16 cellular contexts compared by ENCODE assay signal in genomic region chr18:48638451-48638850, GRCh38.
DNase-seq lines count a peak whose midpoint lies in the region; ATAC-seq, FAIRE-seq and TF ChIP-seq lines count a peak whose summit lies in the region.
"Had no signal": no experiment of that assay in that cellular context is flagged by ENCODE, and none has a peak within 500 bp of the region (broad histone marks: within the 10 kb centered on the region; RNA-seq: fewer than 3 reads in every experiment).

No MANE protein-coding gene starts in this region.

- TF ChIP-seq CTCF in astrocyte (IDR thresholded peaks at IDR 0.05; ENCODE audit: insufficient read depth, low read depth, low read length) = no peak
- no peak for TF ChIP-seq CTCF in neural progenitor cell (IDR thresholded peaks at IDR 0.05)
- no peak for TF ChIP-seq CTCF in upper lobe of right lung (IDR thresholded peaks at IDR 0.05)
- no peak for TF ChIP-seq CTCF in prostate gland (IDR thresholded peaks at IDR 0.05)

- H3K9ac ChIP-seq in astrocyte (ENCODE audit: low read length) (no peak overlapping the region), neural progenitor cell (no peak overlapping the region)

- H3K36me3 ChIP-seq in astrocyte (ENCODE audit: insufficient read depth, low read length) (peaks cover 2% of the 10 kb centered on the region), neural progenitor cell (no peaks in the 10 kb centered on the region), upper lobe of right lung (no peaks in the 10 kb centered on the region), prostate gland (no peaks in the 10 kb centered on the region)

- H3K4me1 ChIP-seq in astrocyte (ENCODE audit: insufficient read depth, low read length) = peaks cover 17% of the 10 kb centered on the region
- no peaks in the 10 kb centered on the region for H3K4me1 ChIP-seq in neural progenitor cell
- no peaks in the 10 kb centered on the region for H3K4me1 ChIP-seq in upper lobe of right lung
- no peaks in the 10 kb centered on the region for H3K4me1 ChIP-seq in prostate gland (replicated peaks)

- H3K4me3 ChIP-seq in astrocyte (ENCODE audit: insufficient read depth, low read depth, low read length) (no peak overlapping the region), neural progenitor cell (no peak overlapping the region), upper lobe of right lung (no peak overlapping the region), prostate gland (no peak overlapping the region)

- H3K9me3 ChIP-seq in astrocyte (ENCODE audit: insufficient read depth, low read depth, low read length) (no peaks in the 10 kb centered on the region), neural progenitor cell (ENCODE audit: low read depth) (no peaks in the 10 kb centered on the region), upper lobe of right lung (no peaks in the 10 kb centered on the region), prostate gland (no peaks in the 10 kb centered on the region)

- H3K4me3 Mint-ChIP-seq in astrocyte (ENCODE audit: unreplicated experiment) (no peak overlapping the region), neural progenitor cell (no peak overlapping the region)
- H3K4me3 Mint-ChIP-seq: CD8-positive, alpha-beta memory T cell; HFFc6 had no signal

- H3K79me2 ChIP-seq in astrocyte (ENCODE audit: insufficient read depth, low read length) (peaks cover 32% of the 10 kb centered on the region), neural progenitor cell (ENCODE audit: low read depth) (no peaks in the 10 kb centered on the region)

- intact Hi-C loops in upper lobe of right lung (cut with DNase I) (no loop called here), prostate gland (cut with DNase I) (no loop called here)

- H4K20me1 ChIP-seq in astrocyte (ENCODE audit: insufficient read depth, low read length) (peaks cover 37% of the 10 kb centered on the region), neural progenitor cell (ENCODE audit: low read depth) (no peaks in the 10 kb centered on the region)

- H3K4me1 Mint-ChIP-seq in astrocyte (ENCODE audit: low read depth, unreplicated experiment) (peaks cover 27% of the 10 kb centered on the region), neural progenitor cell (peaks cover 4% of the 10 kb centered on the region)
- H3K4me1 Mint-ChIP-seq: CD8-positive, alpha-beta memory T cell had no signal

- no peak for TF ChIP-seq POLR2A in prostate gland (IDR thresholded peaks at IDR 0.05)

- H3K36me3 Mint-ChIP-seq in astrocyte (ENCODE audit: low read depth, unreplicated experiment) = peaks cover 51% of the 10 kb centered on the region
- H3K36me3 Mint-ChIP-seq in neural progenitor cell = peaks cover 6% of the 10 kb centered on the region

- H2AFZ ChIP-seq in astrocyte (ENCODE audit: low read depth, low read length) = no peak overlapping the region
- no peak overlapping the region for H2AFZ ChIP-seq in neural progenitor cell (replicated peaks)

- no peaks in the 10 kb centered on the region for H3F3A ChIP-seq in neural progenitor cell (ENCODE audit: low read depth)

- peaks cover 6% of the 10 kb centered on the region for H3K9me3 Mint-ChIP-seq in astrocyte (ENCODE audit: unreplicated experiment)
- H3K9me3 Mint-ChIP-seq in neural progenitor cell = peaks cover 4% of the 10 kb centered on the region
- H3K9me3 Mint-ChIP-seq: CD8-positive, alpha-beta memory T cell; HFFc6 had no signal

- no peaks in the 10 kb centered on the region for H3K27me3 Mint-ChIP-seq in astrocyte (ENCODE audit: low read depth, unreplicated experiment)
- peaks cover 3% of the 10 kb centered on the region for H3K27me3 Mint-ChIP-seq in neural progenitor cell (ENCODE audit: insufficient read depth, low read depth)

- H3K27me3 ChIP-seq in astrocyte (ENCODE audit: insufficient read depth, low read length) = no peaks in the 10 kb centered on the region
- H3K27me3 ChIP-seq in neural progenitor cell = no peaks in the 10 kb centered on the region
- H3K27me3 ChIP-seq in upper lobe of right lung = no peaks in the 10 kb centered on the region
- H3K27me3 ChIP-seq in prostate gland (replicated peaks; ENCODE audit: insufficient read depth) = no peaks in the 10 kb centered on the region

- peak; percentile 32 for DNase-seq in activated CD8-positive, alpha-beta memory T cell treated with anti-CD3 and anti-CD28 coated beads, Interleukin-2, amount 50 U/mL, for 48 hours
- DNase-seq in activated CD8-positive, alpha-beta memory T cell treated with anti-CD3 and anti-CD28 coated beads, Interleukin-2, amount 50 U/mL, for 4 hours = no peak
- DNase-seq in astrocyte (ENCODE audit: low read depth) (no peak), neural progenitor cell (ENCODE audit: low spot score) (no peak), upper lobe of right lung (peak; percentile 17), prostate gland (ENCODE audit: low spot score) (no peak)
- DNase-seq: CD8-positive, alpha-beta memory T cell; DMS53; GF-D8; HCEC 1CT; HFFc6 had no signal

- no peak for ATAC-seq in upper lobe of right lung
- no peak for ATAC-seq in HG02970 (IDR thresholded peaks at IDR 0.05; ENCODE audit: low FRiP score, unreplicated experiment)
- no peak for ATAC-seq in HG03159 (IDR thresholded peaks at IDR 0.05; ENCODE audit: unreplicated experiment)

- 94% methylated on average over 8 of the region's 8 CpGs for WGBS in prostate gland

- H3K27ac Mint-ChIP-seq in astrocyte (ENCODE audit: unreplicated experiment) (peak overlapping the region; percentile 26), neural progenitor cell (peak overlapping the region; percentile 46)
- H3K27ac Mint-ChIP-seq: HFFc6 had no signal

- no peak overlapping the region for H3K27ac ChIP-seq in astrocyte (ENCODE audit: low read depth, low read length)
- H3K27ac ChIP-seq in neural progenitor cell = no peak overlapping the region
- no peak overlapping the region for H3K27ac ChIP-seq in upper lobe of right lung
- no peak overlapping the region for H3K27ac ChIP-seq in prostate gland
- H3K27ac ChIP-seq: 22Rv1 had no signal

- H3K4me2 ChIP-seq in astrocyte (ENCODE audit: low read length) (no peak overlapping the region), neural progenitor cell (no peak overlapping the region)

- no peak for FAIRE-seq in astrocyte (lab: Jason Lieb, UNC)
- FAIRE-seq: GM19239, H1 had no signal

Comparison
In these comparisons a context has a peak if more than half of its experiments do, and no peak if none do; other contexts are left out.
1. DNase-seq: peak in activated CD8-positive, alpha-beta memory T cell treated with anti-CD3 and anti-CD28 coated beads, Interleukin-2, amount 50 U/mL, for 48 hours (single experiment) and upper lobe of right lung (single experiment); none in activated CD8-positive, alpha-beta memory T cell treated with anti-CD3 and anti-CD28 coated beads, Interleukin-2, amount 50 U/mL, for 4 hours (single experiment), astrocyte (single experiment), neural progenitor cell (single experiment) and prostate gland (single experiment).